In the genomic region with DNA sequence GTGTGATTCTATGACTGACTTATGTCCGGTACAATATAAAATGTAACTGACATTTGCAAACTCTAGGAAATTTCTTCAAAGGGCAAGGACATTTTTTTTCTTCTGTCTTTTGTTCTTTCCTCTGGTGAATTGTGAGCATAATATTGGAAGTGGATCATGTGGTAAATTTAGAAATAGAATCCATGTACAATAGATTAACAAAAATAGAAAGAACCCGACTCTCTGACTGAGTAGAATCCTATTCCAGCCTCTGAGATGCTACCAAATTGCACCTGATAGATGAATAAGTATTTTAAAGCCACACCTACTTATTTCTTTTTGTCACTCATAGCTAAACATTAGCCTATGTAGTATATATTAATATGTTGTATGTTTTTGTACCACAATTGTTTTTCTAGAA, we compare ENCODE assay signal across 34 cellular contexts.
"Had no signal": no experiment of that assay in that cellular context is flagged by ENCODE, and none has a peak within 500 bp of the region (broad histone marks: within the 10 kb centered on the region; RNA-seq: fewer than 3 reads in every experiment).

No MANE protein-coding gene starts in this region.

- H3K27me3 ChIP-seq: MG63 had no signal

- H3K36me3 ChIP-seq: MG63 had no signal

- H3K9me3 ChIP-seq: MG63 had no signal

- DNase-seq: Karpas-422, Kasumi-1, MG63, MM.1S, MV-4-11, NCI-H1048, NCI-H1092, NCI-H1092 treated with DMSO at 0.1 percent for 48 hours, NCI-H1105, NCI-H1105 treated with DMSO at 0.1 percent for 48 hours, NCI-H1417, NCI-H1417 treated with DMSO at 0.1 percent for 48 hours, NCI-H1436, NCI-H1436 treated with DMSO at 0.1 percent for 48 hours, NCI-H146, NCI-H1694, NCI-H1694 treated with DMSO at 0.1 percent for 48 hours, NCI-H187, NCI-H187 treated with DMSO at 0.1 percent for 48 hours, NCI-H1930, NCI-H2029, NCI-H2029 treated with DMSO at 0.1 percent for 48 hours, NCI-H2081, NCI-H2081 treated with DMSO at 0.1 percent for 48 hours, NCI-H2107, NCI-H2171, NCI-H2171 treated with DMSO at 0.1 percent for 48 hours, NCI-H2227 treated with DMSO at 0.1 percent for 48 hours, NCI-H226, NCI-H345, NCI-H446, NCI-H446 treated with DMSO at 0.1 percent for 48 hours, NCI-H510A had no signal

- H3K4me3 ChIP-seq: MG63 had no signal

- H3K27ac ChIP-seq: KMS-11 had no signal
